Comparison of ENCODE assay signal across 10 cellular contexts in genomic region chr2:177547122-177547521, GRCh38.
DNase-seq lines count a peak whose midpoint lies in the region; ATAC-seq lines count a peak whose summit lies in the region.
"Had no signal": no experiment of that assay in that cellular context is flagged by ENCODE, and none has a peak within 500 bp of the region (broad histone marks: within the 10 kb centered on the region; RNA-seq: fewer than 3 reads in every experiment).

No MANE protein-coding gene starts in this region.

- H3K4me1 Mint-ChIP-seq in activated T-cell treated with anti-CD3 and anti-CD28 coated beads, Interleukin-2, amount 50 U/mL, for 72 hours (ENCODE audit: low read depth), result peaks cover 10% of the 10 kb centered on the region
- peaks cover 5 to 12% of the 10 kb centered on the region in 2 donors for H3K4me1 Mint-ChIP-seq in stimulated activated naive B cell treated with anti-CD40 and anti-IgM and Interleukin-4, amounts not matched to agents 10 μg/mL and 1 μg/mL and 100 μg/mL, for 72 hours

- DNase-seq in activated T-cell treated with anti-CD3 and anti-CD28 coated beads, Interleukin-2, amount 50 U/mL, for 72 hours, result no peak
- no peak for DNase-seq in activated T-cell treated with anti-CD3 and anti-CD28 coated beads, Interleukin-2, amount 50 U/mL, for 48 hours
- DNase-seq in stimulated activated naive B cell treated with anti-CD40 and anti-IgM and Interleukin-4, amounts not matched to agents 10 μg/mL and 1 μg/mL and 100 μg/mL, for 72 hours, result peak; percentile 14
- DNase-seq in NCI-H187 (lab: John Stamatoyannopoulos, UW), result no peak
- DNase-seq in DMS79 treated with DMSO at 0.1 percent for 48 hours (lab: John Stamatoyannopoulos, UW), result no peak
- DNase-seq in H7, result no peak
- DNase-seq: NCI-H1105 treated with DMSO at 0.1 percent for 48 hours had no signal

- H3K27ac Mint-ChIP-seq in activated T-cell treated with anti-CD3 and anti-CD28 coated beads, Interleukin-2, amount 50 U/mL, for 72 hours, result no peak overlapping the region
- H3K27ac Mint-ChIP-seq in stimulated activated naive B cell treated with anti-CD40 and anti-IgM and Interleukin-4, amounts not matched to agents 10 μg/mL and 1 μg/mL and 100 μg/mL, for 72 hours, result no peak overlapping the region

- H3K27me3 Mint-ChIP-seq in activated T-cell treated with anti-CD3 and anti-CD28 coated beads, Interleukin-2, amount 50 U/mL, for 72 hours (ENCODE audit: low read depth), result no peaks in the 10 kb centered on the region
- no peaks in the 10 kb centered on the region for H3K27me3 Mint-ChIP-seq in stimulated activated naive B cell treated with anti-CD40 and anti-IgM and Interleukin-4, amounts not matched to agents 10 μg/mL and 1 μg/mL and 100 μg/mL, for 72 hours

- H3K4me3 Mint-ChIP-seq in activated T-cell treated with anti-CD3 and anti-CD28 coated beads, Interleukin-2, amount 50 U/mL, for 72 hours, result no peak overlapping the region
- H3K4me3 Mint-ChIP-seq in stimulated activated naive B cell treated with anti-CD40 and anti-IgM and Interleukin-4, amounts not matched to agents 10 μg/mL and 1 μg/mL and 100 μg/mL, for 72 hours, result no peak overlapping the region

- H3K27me3 ChIP-seq in H7 (ENCODE audit: control insufficient read depth, insufficient read depth, low read length), result no peaks in the 10 kb centered on the region
- H3K27me3 ChIP-seq: neutrophil had no signal

- no peak overlapping the region for H3K4me3 ChIP-seq in H7 (ENCODE audit: insufficient read depth, low read depth, low read length)

- peaks cover 0 to 4% of the 10 kb centered on the region in 2 donors for H3K9me3 Mint-ChIP-seq in activated T-cell treated with anti-CD3 and anti-CD28 coated beads, Interleukin-2, amount 50 U/mL, for 72 hours
- peaks cover 4 to 6% of the 10 kb centered on the region in 2 donors for H3K9me3 Mint-ChIP-seq in stimulated activated naive B cell treated with anti-CD40 and anti-IgM and Interleukin-4, amounts not matched to agents 10 μg/mL and 1 μg/mL and 100 μg/mL, for 72 hours

- H3K36me3 Mint-ChIP-seq in activated T-cell treated with anti-CD3 and anti-CD28 coated beads, Interleukin-2, amount 50 U/mL, for 72 hours (ENCODE audit: insufficient read depth in 2 of 2), result peaks cover 0 to 2% of the 10 kb centered on the region in 2 donors
- peaks cover 11 to 14% of the 10 kb centered on the region in 2 donors for H3K36me3 Mint-ChIP-seq in stimulated activated naive B cell treated with anti-CD40 and anti-IgM and Interleukin-4, amounts not matched to agents 10 μg/mL and 1 μg/mL and 100 μg/mL, for 72 hours

- H3K36me3 ChIP-seq in H7 (replicated peaks; ENCODE audit: control insufficient read depth, insufficient read depth, low read length), result no peaks in the 10 kb centered on the region

- peak; percentile 87 to 94 for ATAC-seq in activated T-cell treated with anti-CD3 and anti-CD28 coated beads, Interleukin-2, amount 50 U/mL, for 72 hours (replicated peaks in 1 of 2)
- peak; percentile 95 for ATAC-seq in GM21717 (IDR thresholded peaks at IDR 0.05; ENCODE audit: unreplicated experiment)
- ATAC-seq in HG03175 (IDR thresholded peaks at IDR 0.05; ENCODE audit: unreplicated experiment), result peak; percentile 93
- peak; percentile 96 to 98 for ATAC-seq in stimulated activated naive B cell treated with anti-CD40 and anti-IgM and Interleukin-4, amounts not matched to agents 10 μg/mL and 1 μg/mL and 100 μg/mL, for 72 hours (replicated peaks)
